ENCODE assay signal across 31 cellular contexts in genomic region chr9:35014517-35014916, GRCh38.
"Had no signal": no experiment of that assay in that cellular context is flagged by ENCODE, and none has a peak within 500 bp of the region (broad histone marks: within the 10 kb centered on the region; RNA-seq: fewer than 3 reads in every experiment).

No MANE protein-coding gene starts in this region.

- H3K27me3 Mint-ChIP-seq: activated B cell treated with CpG ODN at 0.5 μM for 24 hours; activated CD8-positive, alpha-beta T cell treated with anti-CD3 and anti-CD28 coated beads for 36 hours; activated naive CD8-positive, alpha-beta T cell; activated T-helper 17 cell treated with anti-CD3 and anti-CD28 coated beads, Interleukin-2, amount 50 U/mL, for 72 hours; central memory CD8-positive, alpha-beta T cell; dendritic cell treated with granulocyte-macrophage colony-stimulating factor and Interleukin-4, amounts not matched to agents 40 ng/mL and 50 ng/mL, for 4 days; T-helper 17 cell had no signal

- H3K27me3 ChIP-seq: brain microvascular endothelial cell, dorsolateral prefrontal cortex, heart right ventricle had no signal

- H3K4me1 Mint-ChIP-seq: activated B cell treated with CpG ODN at 0.5 μM for 24 hours; activated T-helper 17 cell treated with anti-CD3 and anti-CD28 coated beads, Interleukin-2, amount 50 U/mL, for 72 hours; central memory CD8-positive, alpha-beta T cell had no signal

- H3K4me3 Mint-ChIP-seq: activated B cell treated with CpG ODN at 0.5 μM for 24 hours; activated CD8-positive, alpha-beta T cell treated with anti-CD3 and anti-CD28 coated beads for 36 hours; activated naive CD8-positive, alpha-beta T cell; activated T-cell treated with anti-CD3 and anti-CD28 coated beads, Interleukin-2, amount 50 U/mL, for 4 hours; activated T-helper 17 cell treated with anti-CD3 and anti-CD28 coated beads, Interleukin-2, amount 50 U/mL, for 72 hours; central memory CD8-positive, alpha-beta T cell; dendritic cell treated with granulocyte-macrophage colony-stimulating factor and Interleukin-4, amounts not matched to agents 40 ng/mL and 50 ng/mL, for 4 days; T-helper 17 cell; T-helper 2 cell treated with Interferon-gamma antibody and Interleukin-4, amounts not matched to agents 5 μg/mL and 100 μg/mL, for 36 hours had no signal

- H3K36me3 ChIP-seq: WERI-Rb-1 had no signal

- H3K4me3 ChIP-seq: coronary artery, dorsolateral prefrontal cortex, heart right ventricle had no signal

- H3K4me1 ChIP-seq: heart right ventricle had no signal

- H3K27ac Mint-ChIP-seq: activated B cell treated with CpG ODN at 0.5 μM for 24 hours; activated CD8-positive, alpha-beta T cell treated with anti-CD3 and anti-CD28 coated beads for 36 hours; activated naive CD8-positive, alpha-beta T cell; activated T-helper 17 cell treated with anti-CD3 and anti-CD28 coated beads, Interleukin-2, amount 50 U/mL, for 72 hours; dendritic cell treated with granulocyte-macrophage colony-stimulating factor and Interleukin-4, amounts not matched to agents 40 ng/mL and 50 ng/mL, for 4 days; T-helper 17 cell; T-helper 2 cell treated with Interferon-gamma antibody and Interleukin-4, amounts not matched to agents 5 μg/mL and 100 μg/mL, for 36 hours had no signal

- ATAC-seq: activated CD4-positive, CD25-positive, alpha-beta regulatory T cell treated with anti-CD3 and anti-CD28 coated beads, Interleukin-2, amount 50 U/mL, for 24 hours; activated CD8-positive, alpha-beta T cell treated with anti-CD3 and anti-CD28 coated beads for 36 hours; activated T-cell treated with anti-CD3 and anti-CD28 coated beads, Interleukin-2, amount 50 U/mL, for 4 hours; activated T-helper 17 cell treated with anti-CD3 and anti-CD28 coated beads, Interleukin-2, amount 50 U/mL, for 72 hours; heart right ventricle; T-helper 17 cell had no signal

- H3K27ac ChIP-seq: brain microvascular endothelial cell, coronary artery, dorsolateral prefrontal cortex, epithelial cell of prostate, heart right ventricle, WERI-Rb-1 had no signal

- DNase-seq: activated B cell treated with CpG ODN at 0.5 μM for 24 hours; activated CD4-positive, alpha-beta T cell treated with anti-CD3 and anti-CD28 coated beads for 48 hours; activated CD4-positive, alpha-beta T cell treated with anti-CD3 and anti-CD28 coated beads, Interleukin-2, amount 50 U/mL, for 1 hour; activated CD4-positive, alpha-beta T cell treated with anti-CD3 and anti-CD28 coated beads, Interleukin-2, amount 50 U/mL, for 48 hours; activated CD8-positive, alpha-beta memory T cell treated with anti-CD3 and anti-CD28 coated beads for 24 hours; activated CD8-positive, alpha-beta T cell treated with anti-CD3 and anti-CD28 coated beads for 36 hours; activated effector memory CD4-positive, alpha-beta T cell treated with Interleukin-2 at 50 U/mL for 16 hours; activated gamma-delta T cell treated with Interleukin-2 at 50 U/mL for 16 hours; activated naive CD4-positive, alpha-beta T cell treated with anti-CD3 and anti-CD28 coated beads, Interleukin-2, amount 50 U/mL, for 16 hours; activated naive CD4-positive, alpha-beta T cell treated with Interleukin-2 at 50 U/mL for 16 hours; activated T-cell treated with anti-CD3 and anti-CD28 coated beads, Interleukin-2, amount 50 U/mL, for 4 hours; amniotic stem cell; anterior cingulate cortex; brain microvascular endothelial cell; dorsolateral prefrontal cortex; effector memory CD4-positive, alpha-beta T cell; foreskin fibroblast; glutamatergic neuron; heart right ventricle; T-helper 1 cell; T-helper 17 cell; T1000; WERI-Rb-1 had no signal
